ENCODE assay signal across 29 cellular contexts in the genomic region with DNA sequence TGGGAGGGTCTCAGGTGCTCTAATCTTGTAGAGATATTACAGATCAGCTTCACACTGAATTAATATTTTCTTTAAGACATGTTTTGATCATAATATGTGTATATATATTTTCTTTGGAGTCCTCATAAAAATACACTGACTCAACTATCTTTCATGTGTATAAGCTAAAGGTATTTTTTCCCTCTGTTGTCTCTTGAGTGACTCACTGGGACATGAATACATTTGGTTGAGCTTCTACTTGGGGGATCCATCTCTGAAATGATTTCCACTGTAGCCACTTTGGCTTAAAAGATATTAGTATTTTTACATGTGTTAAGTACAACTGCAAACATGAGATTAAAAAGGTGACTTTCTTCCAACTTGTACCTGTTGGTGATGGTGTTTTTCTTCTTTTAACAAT.
"Had no signal": no experiment of that assay in that cellular context is flagged by ENCODE, and none has a peak within 500 bp of the region (broad histone marks: within the 10 kb centered on the region; RNA-seq: fewer than 3 reads in every experiment).

No MANE protein-coding gene starts in this region.

- H3K36me3 Mint-ChIP-seq: stimulated activated naive B cell treated with anti-CD40 and anti-IgM and Interleukin-4, amounts not matched to agents 10 μg/mL and 1 μg/mL and 100 μg/mL, for 72 hours had no signal

- H3K4me3 Mint-ChIP-seq: memory B cell; naive thymus-derived CD8-positive, alpha-beta T cell; nephron; neural crest cell; stimulated activated naive B cell treated with anti-CD40 and anti-IgM and Interleukin-4, amounts not matched to agents 10 μg/mL and 1 μg/mL and 100 μg/mL, for 72 hours had no signal

- FAIRE-seq: keratinocyte, urothelium cell line had no signal

- H3K27ac Mint-ChIP-seq: memory B cell; naive thymus-derived CD8-positive, alpha-beta T cell; nephron; stimulated activated naive B cell treated with anti-CD40 and anti-IgM and Interleukin-4, amounts not matched to agents 10 μg/mL and 1 μg/mL and 100 μg/mL, for 72 hours had no signal

- H3K4me1 ChIP-seq: left lung, pancreas, prostate gland, right lobe of liver, stomach, testis, thyroid gland, transverse colon, upper lobe of right lung had no signal

- DNase-seq: hippocampal formation; kidney glomerular epithelial cell; left colon; left lung; midbrain; mucosa of descending colon; naive thymus-derived CD8-positive, alpha-beta T cell; nucleus accumbens; pancreas; posterior cingulate gyrus; right lobe of liver; stimulated activated CD4-positive, alpha-beta T cell treated with anti-CD3 and anti-CD28 coated beads, Interleukin-12 subunit alpha, Interleukin-12 subunit beta, amount 100 ng/mL, for 4 hours; stimulated activated CD4-positive, alpha-beta T cell treated with anti-CD3 and anti-CD28 coated beads, Interleukin-15, amount 100 ng/mL, for 24 hours; stimulated activated CD4-positive, alpha-beta T cell treated with anti-CD3 and anti-CD28 coated beads, Interleukin-2, amount 100 ng/mL, for 24 hours; stimulated activated CD4-positive, alpha-beta T cell treated with anti-CD3 and anti-CD28 coated beads, Interleukin-4, amount 100 ng/mL, for 1 hour; stimulated activated naive B cell treated with anti-CD40 and anti-IgM and Interleukin-4, amounts not matched to agents 10 μg/mL and 1 μg/mL and 100 μg/mL, for 72 hours; stimulated activated naive CD8-positive, alpha-beta T cell treated with anti-CD3 and anti-CD28 coated beads, Interleukin-15, Interleukin-2, amounts not matched to agents 100 U/mL and 50 U/mL, for 24 hours; stomach; testis; thyroid gland; transverse colon; upper lobe of right lung had no signal

- H3K9me3 Mint-ChIP-seq: memory B cell; naive thymus-derived CD8-positive, alpha-beta T cell; nephron; neural crest cell; stimulated activated naive B cell treated with anti-CD40 and anti-IgM and Interleukin-4, amounts not matched to agents 10 μg/mL and 1 μg/mL and 100 μg/mL, for 72 hours had no signal

- H3K4me1 Mint-ChIP-seq: memory B cell; naive thymus-derived CD8-positive, alpha-beta T cell; nephron; neural crest cell; stimulated activated naive B cell treated with anti-CD40 and anti-IgM and Interleukin-4, amounts not matched to agents 10 μg/mL and 1 μg/mL and 100 μg/mL, for 72 hours had no signal

- H3K27me3 Mint-ChIP-seq: memory B cell; naive thymus-derived CD8-positive, alpha-beta T cell; stimulated activated naive B cell treated with anti-CD40 and anti-IgM and Interleukin-4, amounts not matched to agents 10 μg/mL and 1 μg/mL and 100 μg/mL, for 72 hours had no signal

- H3K36me3 ChIP-seq: left lung, prostate gland, right lobe of liver, stomach, thyroid gland, transverse colon had no signal

- H3K27me3 ChIP-seq: left lung, pancreas, right lobe of liver, stomach, testis, thyroid gland, transverse colon, upper lobe of right lung had no signal

- H3K4me3 ChIP-seq: left lung, mucosa of descending colon, pancreas, prostate gland, right lobe of liver, skin epidermis, stomach, testis, thyroid gland, transverse colon, upper lobe of right lung had no signal

- ATAC-seq: left colon; left lung; mucosa of descending colon; naive thymus-derived CD8-positive, alpha-beta T cell; pancreas; right lobe of liver; stimulated activated naive B cell treated with anti-CD40 and anti-IgM and Interleukin-4, amounts not matched to agents 10 μg/mL and 1 μg/mL and 100 μg/mL, for 72 hours; stimulated activated naive CD8-positive, alpha-beta T cell treated with anti-CD3 and anti-CD28 coated beads, Interleukin-15, Interleukin-2, amounts not matched to agents 100 U/mL and 50 U/mL, for 24 hours; upper lobe of right lung had no signal

- H3K27ac ChIP-seq: left lung, pancreas, prostate gland, right lobe of liver, skin epidermis, stomach, testis, thyroid gland, transverse colon, upper lobe of right lung had no signal

- H3K9me3 ChIP-seq: left lung, mucosa of descending colon, pancreas, prostate gland, right lobe of liver, stomach, testis, thyroid gland, transverse colon, upper lobe of right lung had no signal
